ENCODE assay signal across 33 cellular contexts in genomic region chr20:13037727-13038126, GRCh38. TPM values are rescaled to one million over a fixed set of nuclear protein-coding genes. Genes with fewer than 3 reads are reported as not detected.
DNase-seq lines count a peak whose midpoint lies in the region; ATAC-seq, FAIRE-seq and TF ChIP-seq lines count a peak whose summit lies in the region.
"Had no signal": no experiment of that assay in that cellular context is flagged by ENCODE, and none has a peak within 500 bp of the region (broad histone marks: within the 10 kb centered on the region; RNA-seq: fewer than 3 reads in every experiment).

No MANE protein-coding gene starts in this region.

- H3K4me1 ChIP-seq in HepG2 (ENCODE audit: insufficient read depth, low read length): no peaks in the 10 kb centered on the region
- peaks cover 0 to 9% (median 0%) of the 10 kb centered on the region in 4 donors for H3K4me1 ChIP-seq in right lobe of liver
- H3K4me1 ChIP-seq: Caco-2, psoas muscle had no signal

- no peak overlapping the region for H3K27ac ChIP-seq in HepG2 (ENCODE audit: extremely low read length, insufficient read depth, low read length)
- H3K27ac ChIP-seq in right lobe of liver: no peak overlapping the region
- H3K27ac ChIP-seq: BLaER1 treated with 17β-estradiol and CSF1 and Interleukin-3, amounts not matched to agents 10 nM and 100 nM; psoas muscle; thoracic aorta had no signal

- intact Hi-C loops in HepG2 (cut with micrococcal nuclease; ENCODE audit: unreplicated experiment): loop anchor here (2.0 kb wide), 1 partner anchor 21 kb away; no protein-coding TSS in a partner anchor
- intact Hi-C loops in right lobe of liver (cut with DNase I): no loop called here

- no peaks in the 10 kb centered on the region for H3K4me1 Mint-ChIP-seq in effector memory CD8-positive, alpha-beta T cell (ENCODE audit: low read depth in 2 of 2)
- H3K4me1 Mint-ChIP-seq: GM23338; naive thymus-derived CD8-positive, alpha-beta T cell; T-helper 17 cell had no signal

- no peak overlapping the region for H3K9ac ChIP-seq in HepG2 (ENCODE audit: insufficient read depth, low read depth, low read length)
- H3K9ac ChIP-seq: BLaER1 treated with 17β-estradiol and CSF1 and Interleukin-3, amounts not matched to agents 10 nM and 100 nM; SK-N-SH had no signal

- CTCF ChIA-PET in HepG2 (lab: Yijun Ruan, JAX; ENCODE audit: low intra/inter-chr PET ratio, low total read pairs): no interaction called here

- H3K36me3 Mint-ChIP-seq in effector memory CD8-positive, alpha-beta T cell (ENCODE audit: insufficient read depth): no peaks in the 10 kb centered on the region
- H3K36me3 Mint-ChIP-seq: activated naive CD4-positive, alpha-beta T cell treated with anti-CD3 and anti-CD28 coated beads, Interleukin-2, amount 50 U/mL, for 72 hours; naive thymus-derived CD8-positive, alpha-beta T cell had no signal

- H3K27me3 Mint-ChIP-seq in effector memory CD8-positive, alpha-beta T cell: no peaks in the 10 kb centered on the region
- H3K27me3 Mint-ChIP-seq: activated CD8-positive, alpha-beta T cell treated with anti-CD3 and anti-CD28 coated beads for 36 hours; T-helper 17 cell had no signal

- peaks cover 4% of the 10 kb centered on the region for H3K79me2 ChIP-seq in HepG2 (ENCODE audit: insufficient read depth, low read length)

- TF ChIP-seq CTCF in HepG2 (CRISPR knock-in tag; IDR thresholded peaks at IDR 0.05) (no peak), right lobe of liver (IDR thresholded peaks at IDR 0.05) (no peak)

- TF ChIP-seq POLR2A in HepG2 (IDR thresholded peaks at IDR 0.05; ENCODE audit: insufficient read depth in 1 of 2, low read depth in 2 of 2, low read length in 2 of 2) (no peak), right lobe of liver (IDR thresholded peaks at IDR 0.05) (no peak)

- H3K36me3 ChIP-seq in HepG2 (replicated peaks in 1 of 2; ENCODE audit: control insufficient read depth in 1 of 2, insufficient read depth in 2 of 2, low read length in 2 of 2): peaks cover 6 to 18% of the 10 kb centered on the region in 2 experiments
- no peaks in the 10 kb centered on the region for H3K36me3 ChIP-seq in right lobe of liver
- H3K36me3 ChIP-seq: BLaER1 treated with 17β-estradiol and CSF1 and Interleukin-3, amounts not matched to agents 10 nM and 100 nM; thoracic aorta had no signal

- no peak for FAIRE-seq in HepG2 (lab: Jason Lieb, UNC)
- FAIRE-seq: A204.1, kidney, urothelium cell line had no signal

- H3K9me3 Mint-ChIP-seq in effector memory CD8-positive, alpha-beta T cell: peaks cover 0 to under 1% of the 10 kb centered on the region in 2 donors
- H3K9me3 Mint-ChIP-seq: activated CD8-positive, alpha-beta T cell treated with anti-CD3 and anti-CD28 coated beads for 36 hours; GM23338 had no signal

- in situ Hi-C loops in HepG2 (cut with HindIII; ENCODE audit: extremely low pct_ligation_motif_present, low pct_unique_long_range_greater_than_20kb): no loop called here

- POLR2A ChIA-PET in HepG2 (lab: Yijun Ruan, JAX): interaction anchor here (1.4 kb wide), 1 partner anchor 21 kb away, joined by 5 read pairs; no protein-coding TSS in a partner anchor

- H3K4me3 ChIP-seq in HepG2 (replicated peaks in 1 of 3; ENCODE audit: insufficient read depth in 1 of 3, low read depth in 2 of 3, low read length in 3 of 3) (no peak overlapping the region), right lobe of liver (no peak overlapping the region)
- H3K4me3 ChIP-seq: BLaER1 treated with 17β-estradiol and CSF1 and Interleukin-3, amounts not matched to agents 10 nM and 100 nM; GM23338; psoas muscle; thoracic aorta had no signal

- no peaks in the 10 kb centered on the region for H4K20me1 ChIP-seq in HepG2 (ENCODE audit: insufficient read depth, low read length)
- H4K20me1 ChIP-seq: BLaER1 treated with 17β-estradiol and CSF1 and Interleukin-3, amounts not matched to agents 10 nM and 100 nM had no signal

- no TSS peak for BruUV-seq in HepG2 (replicated peaks; lab: Mats Ljungman, UMichigan)

- H2AFZ ChIP-seq in HepG2 (ENCODE audit: low read length): no peak overlapping the region
- H2AFZ ChIP-seq: GM23338 had no signal

- H3K9me3 ChIP-seq in HepG2 (ENCODE audit: low read length): no peaks in the 10 kb centered on the region
- no peaks in the 10 kb centered on the region for H3K9me3 ChIP-seq in right lobe of liver
- H3K9me3 ChIP-seq: Caco-2, psoas muscle, SK-N-SH, thoracic aorta had no signal

- DNase-seq in HepG2 (ENCODE audit: low spot score): no peak
- DNase-seq in right lobe of liver: no peak
- peak; percentile 70 for DNase-seq in RKO (ENCODE audit: low spot score)
- DNase-seq in fibroblast of peridontal ligament (ENCODE audit: extremely low read depth): peak; percentile 29
- no peak for DNase-seq in AML-193 (lab: John Stamatoyannopoulos, UW)
- DNase-seq in effector memory CD8-positive, alpha-beta T cell: no peak
- DNase-seq: activated CD4-positive, CD25-positive, alpha-beta regulatory T cell treated with anti-CD3 and anti-CD28 coated beads, Interleukin-2, amount 50 U/mL, for 72 hours; activated CD8-positive, alpha-beta T cell treated with anti-CD3 and anti-CD28 coated beads for 36 hours; activated T-cell treated with anti-CD3 and anti-CD28 coated beads for 4 hours; anterior cingulate cortex; Caco-2; central memory CD4-positive, alpha-beta T cell; HFFc6; kidney; midbrain; naive thymus-derived CD8-positive, alpha-beta T cell; NCI-H1105; NCI-H2029; NCI-H226; NCI-H774; nucleus accumbens; psoas muscle; SK-N-SH; stimulated activated naive CD8-positive, alpha-beta T cell treated with anti-CD3 and anti-CD28 coated beads, Interleukin-15, Interleukin-2, amounts not matched to agents 100 U/mL and 50 U/mL, for 24 hours; T-helper 17 cell had no signal

- H3K27ac Mint-ChIP-seq in effector memory CD8-positive, alpha-beta T cell: no peak overlapping the region
- H3K27ac Mint-ChIP-seq: activated CD8-positive, alpha-beta T cell treated with anti-CD3 and anti-CD28 coated beads for 36 hours; activated naive CD4-positive, alpha-beta T cell treated with anti-CD3 and anti-CD28 coated beads, Interleukin-2, amount 50 U/mL, for 72 hours; GM23338; HFFc6; naive thymus-derived CD8-positive, alpha-beta T cell; T-helper 17 cell had no signal

- WGBS in HepG2 (ENCODE audit: low lambda C conversion rate): 97% methylated on average over 3 of the region's 3 CpGs
- 88% methylated on average over 3 of the region's 3 CpGs for WGBS in right lobe of liver (ENCODE audit: insufficient coverage, low coverage, low lambda C conversion rate, missing lambda C conversion rate)

- no peak for TF ChIP-seq RAD21 in HepG2 (CRISPR knock-in tag; IDR thresholded peaks at IDR 0.05)

- H3K4me2 ChIP-seq in HepG2 (ENCODE audit: low read depth, low read length): no peak overlapping the region
- H3K4me2 ChIP-seq: BLaER1 treated with 17β-estradiol and CSF1 and Interleukin-3, amounts not matched to agents 10 nM and 100 nM; GM23338; SK-N-SH had no signal

- TF ChIP-seq EP300 in HepG2 (IDR thresholded peaks at IDR 0.05; ENCODE audit: low read depth in 2 of 2, low read length in 2 of 2) (no peak), HepG2 (CRISPR knock-in tag; IDR thresholded peaks at IDR 0.05; ENCODE audit: borderline replicate concordance) (no peak)

- H3K4me3 Mint-ChIP-seq in effector memory CD8-positive, alpha-beta T cell: no peak overlapping the region
- H3K4me3 Mint-ChIP-seq: activated CD8-positive, alpha-beta T cell treated with anti-CD3 and anti-CD28 coated beads for 36 hours; GM23338; HFFc6; naive thymus-derived CD8-positive, alpha-beta T cell; T-helper 17 cell had no signal

- H3K27me3 ChIP-seq in HepG2 (ENCODE audit: control insufficient read depth in 1 of 2, insufficient read depth in 2 of 2, low read length in 2 of 2): no peaks in the 10 kb centered on the region
- H3K27me3 ChIP-seq in right lobe of liver: no peaks in the 10 kb centered on the region
- H3K27me3 ChIP-seq: BLaER1 treated with 17β-estradiol and CSF1 and Interleukin-3, amounts not matched to agents 10 nM and 100 nM had no signal

- ATAC-seq in HepG2 (no peak), right lobe of liver (no peak), HG03139 (IDR thresholded peaks at IDR 0.05; ENCODE audit: unreplicated experiment) (no peak), HG02870 (IDR thresholded peaks at IDR 0.05; ENCODE audit: unreplicated experiment) (no peak)
- no peak for ATAC-seq in effector memory CD8-positive, alpha-beta T cell (replicated peaks)
- ATAC-seq: activated CD8-positive, alpha-beta T cell treated with anti-CD3 and anti-CD28 coated beads for 36 hours; activated naive CD4-positive, alpha-beta T cell treated with anti-CD3 and anti-CD28 coated beads, Interleukin-2, amount 50 U/mL, for 72 hours; GM23338; naive thymus-derived CD8-positive, alpha-beta T cell; psoas muscle; stimulated activated naive CD8-positive, alpha-beta T cell treated with anti-CD3 and anti-CD28 coated beads, Interleukin-15, Interleukin-2, amounts not matched to agents 100 U/mL and 50 U/mL, for 24 hours; T-helper 17 cell had no signal

TF ChIP-seq in HepG2, 621 proteins besides CTCF, POLR2A, EP300 and RAD21 (continues in another document):
- no peak for TF ChIP-seq ZNF326 (CRISPR knock-in tag; IDR thresholded peaks at IDR 0.05; ENCODE audit: borderline replicate concordance)

RNA-seq across cellular contexts. Expression of gene SPTLC3, which starts 29.0 kb away (rescaled TPM):
- total RNA-seq in HepG2 (2016; rRNA removed; fragmentation: Illumina TruSeq; extraction: Trizol) (83.7 and 95.6 TPM in 2 replicates), right lobe of liver (10 to 100 TPM; 16.4 to 25.6 (median 24.8) TPM)
- 5.7 and 7.4 TPM in 2 replicates for total RNA-seq in HepG2 (2016; cell fraction: cytosol; rRNA removed; fragmentation: Illumina TruSeq; extraction: Trizol; ENCODE audit: low read depth)
- 84.1 and 87.4 TPM in 2 replicates for total RNA-seq in HepG2 (2016; cell fraction: insoluble cytoplasmic fraction; rRNA removed; fragmentation: Illumina TruSeq; extraction: Trizol)
- 27.3 and 28.3 TPM in 2 replicates for total RNA-seq in HepG2 (2016; cell fraction: membrane; rRNA removed; fragmentation: Illumina TruSeq; extraction: Trizol)
- total RNA-seq in HepG2 (2016; cell fraction: nucleus; rRNA removed; fragmentation: Illumina TruSeq; extraction: Trizol): 151 and 157 TPM in 2 replicates
- 13.0 and 20.5 TPM in 2 replicates for polyA plus RNA-seq in HepG2 (2011; rRNA removed)
- 8.5 and 11.9 TPM in 2 replicates for polyA plus RNA-seq in HepG2 (2011; cell fraction: cytosol; rRNA removed)
- polyA plus RNA-seq in HepG2 (2011; cell fraction: nucleus; rRNA removed): 9.9 and 12.6 TPM in 2 replicates
- 18.7 and 45.9 TPM in 2 replicates for polyA plus RNA-seq in HepG2 (2012)
- polyA plus RNA-seq in HepG2 (2016; cell fraction: cytosol; fragmentation: Illumina TruSeq; extraction: Trizol; ENCODE audit: low read depth): 3.5 and 3.8 TPM in 2 replicates
- polyA plus RNA-seq in HepG2 (2016; cell fraction: insoluble cytoplasmic fraction; fragmentation: Illumina TruSeq; extraction: Trizol; ENCODE audit: low read depth): 37.0 and 39.6 TPM in 2 replicates
- polyA plus RNA-seq in HepG2 (2016; cell fraction: membrane; fragmentation: Illumina TruSeq; extraction: Trizol; ENCODE audit: low read depth): 8.8 and 10.3 TPM in 2 replicates
- polyA plus RNA-seq in HepG2 (2016; cell fraction: nucleus; fragmentation: Illumina TruSeq; extraction: Trizol; ENCODE audit: insufficient read depth, low read depth): 45.3 and 58.4 TPM in 2 replicates
- polyA minus RNA-seq in HepG2 (2011; rRNA and poly(A)+ RNA removed; ENCODE audit: low replicate concordance): 0.09 and 18.0 TPM in 2 replicates
- 14.0 and 19.8 TPM in 2 replicates for polyA minus RNA-seq in HepG2 (2011; cell fraction: cytosol; rRNA and poly(A)+ RNA removed)
- 91.3 and 96.6 TPM in 2 replicates for polyA minus RNA-seq in HepG2 (2011; cell fraction: nucleus; rRNA and poly(A)+ RNA removed)
- total RNA-seq: HFFc6 had no signal

Comparison
In these comparisons a context has a peak if more than half of its experiments do, and no peak if none do; other contexts are left out.
1. DNase-seq: peak in RKO (single experiment) and fibroblast of peridontal ligament (single experiment); none in HepG2 (single experiment), right lobe of liver (0 of 3), AML-193 (0 of 2) and effector memory CD8-positive, alpha-beta T cell (0 of 3).